In the genomic region with DNA sequence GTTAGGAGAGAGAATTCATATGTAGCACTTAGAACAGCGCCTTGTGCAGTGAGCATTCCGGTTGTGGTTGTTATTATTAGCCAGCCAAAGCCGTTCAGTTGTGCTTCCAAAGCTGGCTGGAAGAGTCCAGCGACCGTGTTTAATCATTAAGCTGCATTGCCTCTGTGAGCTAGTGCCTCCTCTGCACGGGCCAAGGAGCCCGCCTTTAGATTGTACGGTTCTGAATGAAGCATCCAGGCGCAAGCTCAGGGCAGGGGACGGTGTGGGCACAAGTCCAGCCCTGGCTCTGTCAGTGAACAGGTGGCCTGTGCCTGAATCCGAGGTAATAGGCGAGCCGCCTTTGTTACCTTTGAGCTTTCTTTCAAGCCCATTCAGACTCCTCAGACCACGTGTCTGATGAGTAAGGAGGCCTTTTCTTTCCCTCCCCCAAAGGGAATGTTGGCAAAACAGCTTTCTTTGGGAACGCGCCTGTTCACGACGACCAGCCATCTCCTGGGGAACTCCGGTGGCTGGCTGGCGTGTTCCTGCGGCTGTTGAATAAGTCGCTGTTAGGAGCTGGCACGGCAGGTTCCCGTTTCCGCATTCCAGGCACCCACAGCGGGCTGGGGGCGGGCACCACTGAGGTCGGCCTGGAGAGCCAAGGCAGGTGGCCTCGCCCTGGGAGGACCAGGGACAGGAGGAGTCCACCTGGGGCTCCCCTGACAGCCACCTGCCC, we compare ENCODE assay signal across 8 cellular contexts. TPM values are rescaled to one million over a fixed set of nuclear protein-coding genes. Genes with fewer than 3 reads are reported as not detected.
A peak's percentile ranks its signal among the peaks of the same experiment; 100 is the strongest.
DNase-seq lines count a peak whose midpoint lies in the region; ATAC-seq, FAIRE-seq and TF ChIP-seq lines count a peak whose summit lies in the region.

No MANE protein-coding gene starts in this region.

- no peak overlapping the region for H3K27ac Mint-ChIP-seq in activated T-helper 17 cell treated with anti-CD3 and anti-CD28 coated beads, Interleukin-2, amount 50 U/mL, for 72 hours

- FAIRE-seq in pancreas (lab: Jason Lieb, UNC) = no peak

- H3K27ac ChIP-seq in heart left ventricle (no peak overlapping the region), pancreas (peak overlapping the region; percentile 64 to 92 (median 84))

- TF ChIP-seq POLR2A in NB4 (IDR thresholded peaks at IDR 0.05; ENCODE audit: extremely low read depth, insufficient read length) = no peak
- TF ChIP-seq POLR2A in heart left ventricle (IDR thresholded peaks at IDR 0.05) = no peak

- H3K9me3 ChIP-seq in heart left ventricle = peaks cover 0 to 19% (median 7%) of the 10 kb centered on the region in 12 donors
- no peaks in the 10 kb centered on the region for H3K9me3 ChIP-seq in pancreas

- TF ChIP-seq CTCF in AG09309 (IDR thresholded peaks at IDR 0.05; ENCODE audit: control insufficient read depth, insufficient read depth, low read depth, low read length, missing control alignments) = peak; percentile 13
- TF ChIP-seq CTCF in NB4 (IDR thresholded peaks at IDR 0.05; ENCODE audit: low read depth, low read length) = no peak
- no peak for TF ChIP-seq CTCF in WI38 (IDR thresholded peaks at IDR 0.05; ENCODE audit: low read depth, low read length)
- TF ChIP-seq CTCF in heart left ventricle (IDR thresholded peaks at IDR 0.05) = no peak
- TF ChIP-seq CTCF in pancreas (IDR thresholded peaks at IDR 0.05) = no peak

- no peaks in the 10 kb centered on the region for H3K4me1 Mint-ChIP-seq in activated T-helper 17 cell treated with anti-CD3 and anti-CD28 coated beads, Interleukin-2, amount 50 U/mL, for 72 hours

- intact Hi-C loops in heart left ventricle (cut with DNase I) (no loop called here), pancreas (cut with DNase I) (no loop called here)

- H3K36me3 Mint-ChIP-seq in activated T-helper 17 cell treated with anti-CD3 and anti-CD28 coated beads, Interleukin-2, amount 50 U/mL, for 72 hours (ENCODE audit: low read depth) = peaks cover 14% of the 10 kb centered on the region

- ATAC-seq in GM18861 (IDR thresholded peaks at IDR 0.05; ENCODE audit: unreplicated experiment) (peak; percentile 35), heart left ventricle (peak in 2 of 4 donors; percentile 32 to 50), pancreas (peak; percentile 82 to 88 (median 86))
- ATAC-seq in activated T-helper 17 cell treated with anti-CD3 and anti-CD28 coated beads, Interleukin-2, amount 50 U/mL, for 72 hours (replicated peaks) = no peak

- peak overlapping the region; percentile 23 for H3K4me3 ChIP-seq in AG09309 (ENCODE audit: control insufficient read depth, low read depth, low read length)
- H3K4me3 ChIP-seq in NB4 (ENCODE audit: low read depth, low read length) = peak overlapping the region; percentile 60
- H3K4me3 ChIP-seq in WI38 (ENCODE audit: low read depth, low read length) = peak overlapping the region; percentile 44
- H3K4me3 ChIP-seq in heart left ventricle = peak overlapping the region in 3 of 12 donors; percentile 6 to 36 (median 14)
- H3K4me3 ChIP-seq in pancreas = peak overlapping the region in 3 of 4 donors; percentile 2 to 45 (median 29)

- no peak overlapping the region for H3K4me3 Mint-ChIP-seq in activated T-helper 17 cell treated with anti-CD3 and anti-CD28 coated beads, Interleukin-2, amount 50 U/mL, for 72 hours

- WGBS in heart left ventricle, 4 donors = 47 to 66% (median 62%) methylated on average over 23 to 29 of the region's 29 CpGs
- 5 to 6% methylated on average over 29 of the region's 29 CpGs for WGBS in pancreas, 2 donors

- H3K27me3 Mint-ChIP-seq in activated T-helper 17 cell treated with anti-CD3 and anti-CD28 coated beads, Interleukin-2, amount 50 U/mL, for 72 hours = no peaks in the 10 kb centered on the region

- H3K4me1 ChIP-seq in heart left ventricle = peaks cover 0 to 34% (median 19%) of the 10 kb centered on the region in 12 donors
- peaks cover 7 to 39% (median 18%) of the 10 kb centered on the region in 3 donors for H3K4me1 ChIP-seq in pancreas

- H3K36me3 ChIP-seq in heart left ventricle (no peaks in the 10 kb centered on the region), pancreas (no peaks in the 10 kb centered on the region)

- H3K9me3 Mint-ChIP-seq in activated T-helper 17 cell treated with anti-CD3 and anti-CD28 coated beads, Interleukin-2, amount 50 U/mL, for 72 hours = no peaks in the 10 kb centered on the region

- DNase-seq in AG09309 (ENCODE audit: low read depth) (peak; percentile 8), NB4 (ENCODE audit: low read depth) (peak; percentile 79), heart left ventricle (peak in 4 of 5 donors; percentile 15 to 74 (median 34)), pancreas (peak; percentile 83 to 94 (median 88)), KG1 (lab: John Stamatoyannopoulos, UW) (no peak)

- H3K27me3 ChIP-seq in heart left ventricle = no peaks in the 10 kb centered on the region
- no peaks in the 10 kb centered on the region for H3K27me3 ChIP-seq in pancreas

RNA-seq across cellular contexts. Expression of a gene that starts 25.1 kb away (rescaled TPM):
- total RNA-seq in heart left ventricle (10 to 100 TPM in 4 of 9 donors, 1 to 10 TPM in 5; 6.3 to 22.9 (median 9.4) TPM), pancreas (10 to 100 TPM; 24.3 to 44.8 (median 25.8) TPM)
- polyA plus RNA-seq in heart left ventricle (1 to 10 TPM; 4.7 to 8.5 TPM), pancreas (10 to 100 TPM; 19.7 to 33.5 TPM)
- 10 to 100 TPM; 19.5 to 21.4 TPM for total RNA-seq in activated T-helper 17 cell treated with anti-CD3 and anti-CD28 coated beads, Interleukin-2, amount 50 U/mL, for 72 hours

RNA-seq across cellular contexts. Expression of a gene that starts 25.7 kb away (rescaled TPM):
- total RNA-seq in heart left ventricle (not detected), pancreas (not detected)
- polyA plus RNA-seq in heart left ventricle (not detected), pancreas (under 1 TPM; 0.02 to 0.04 TPM)
- total RNA-seq in activated T-helper 17 cell treated with anti-CD3 and anti-CD28 coated beads, Interleukin-2, amount 50 U/mL, for 72 hours = not detected

Comparison
In these comparisons a context has a peak if more than half of its experiments do, and no peak if none do; other contexts are left out.
1. H3K27ac ChIP-seq: peak in pancreas (4 of 4); none in heart left ventricle (0 of 12).